13 cellular contexts compared by ENCODE assay signal in the genomic region with DNA sequence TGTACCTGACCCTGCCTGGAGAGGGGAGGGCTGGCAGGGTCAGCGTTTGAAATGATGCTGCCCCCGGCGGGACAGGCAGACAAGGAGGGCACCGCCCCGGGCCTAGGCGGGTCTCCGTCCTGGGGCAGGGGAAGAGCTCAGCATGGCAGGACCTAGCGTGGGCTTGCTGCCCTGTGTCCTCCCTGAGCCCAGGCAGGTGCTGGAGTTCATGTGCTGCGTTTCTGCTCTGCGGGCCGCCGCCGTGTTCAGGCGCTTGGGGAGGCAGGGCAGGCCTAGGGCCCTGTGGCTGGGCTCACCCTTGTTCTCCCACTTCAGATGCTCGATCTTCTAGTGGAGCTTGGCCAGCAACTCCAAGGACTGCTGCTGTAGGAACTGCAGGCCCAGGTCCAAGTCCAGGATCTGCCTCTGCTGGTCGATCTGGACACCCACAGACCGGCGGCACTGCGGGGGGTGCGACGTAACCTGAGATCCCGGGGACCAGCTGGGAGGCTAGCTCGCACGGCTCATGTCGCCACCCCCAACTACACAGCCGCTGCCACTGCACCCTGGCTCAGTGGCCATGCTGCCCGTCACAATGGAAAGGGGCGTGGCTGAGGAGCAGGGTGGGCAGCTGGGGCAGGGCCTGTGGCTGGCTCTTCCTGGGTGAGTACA.
DNase-seq lines count a peak whose midpoint lies in the region; FAIRE-seq and TF ChIP-seq lines count a peak whose summit lies in the region.
"Had no signal": no experiment of that assay in that cellular context is flagged by ENCODE, and none has a peak within 500 bp of the region (broad histone marks: within the 10 kb centered on the region; RNA-seq: fewer than 3 reads in every experiment).

No MANE protein-coding gene starts in this region.

- no peaks in the 10 kb centered on the region for H3K4me1 ChIP-seq in A673 (ENCODE audit: insufficient read depth, low read length, poor library complexity, severe bottlenecking)
- no peaks in the 10 kb centered on the region for H3K4me1 ChIP-seq in HEK293 (ENCODE audit: control insufficient read depth, insufficient read depth, low read length)
- H3K4me1 ChIP-seq in adipocyte (ENCODE audit: control insufficient read depth, insufficient read depth, low read length): no peaks in the 10 kb centered on the region

- no peaks in the 10 kb centered on the region for H3K9me3 ChIP-seq in A673 (ENCODE audit: low read depth, low read length, poor library complexity, severe bottlenecking)
- H3K9me3 ChIP-seq in HEK293 (ENCODE audit: control insufficient read depth, insufficient read depth, low read depth, low read length): no peaks in the 10 kb centered on the region
- no peaks in the 10 kb centered on the region for H3K9me3 ChIP-seq in adipocyte (ENCODE audit: control insufficient read depth, low read length)

- FAIRE-seq in H54 (lab: Jason Lieb, UNC): no peak

- H3K4me3 ChIP-seq in A673 (ENCODE audit: low read depth, low read length, poor library complexity, severe bottlenecking) (no peak overlapping the region), HEK293 (ENCODE audit: low read depth, low read length) (no peak overlapping the region), adipocyte (ENCODE audit: low read length) (no peak overlapping the region)

- intact Hi-C loops in A673 (cut with micrococcal nuclease; ENCODE audit: unreplicated experiment): no loop called here

- CTCF ChIA-PET in A673 (lab: Charles Lee): no interaction called here
- CTCF ChIA-PET in HEK293 (lab: Yijun Ruan, JAX): interaction anchor here (0.6 to 3.8 kb wide), 4 partner anchors 11 to 1599 kb away, joined by 4 to 17 read pairs (median 7); no protein-coding TSS in a partner anchor

- DNase-seq in A673 (ENCODE audit: low spot score) (peak; percentile 47), adipocyte (ENCODE audit: low read depth) (peak; percentile 26), left kidney (ENCODE audit: low read depth, low spot score) (peak; percentile 71), H54 (ENCODE audit: insufficient read length, low spot score) (no peak), T-helper 1 cell (no peak), nucleus accumbens (lab: John Stamatoyannopoulos, UW) (no peak)
- DNase-seq in activated naive CD4-positive, alpha-beta T cell treated with Interleukin-2 at 50 U/mL for 16 hours: no peak
- DNase-seq: activated T-cell treated with anti-CD3 and anti-CD28 coated beads, Interleukin-2, amount 50 U/mL, for 48 hours; central memory CD4-positive, alpha-beta T cell; foreskin melanocyte; NCI-H2081 treated with DMSO at 0.1 percent for 48 hours; retina had no signal

- H3K27me3 ChIP-seq in A673 (replicated peaks; ENCODE audit: insufficient read depth, low read depth, low read length, poor library complexity) (no peaks in the 10 kb centered on the region), adipocyte (replicated peaks; ENCODE audit: control insufficient read depth, insufficient read depth, low read length) (peaks cover 4% of the 10 kb centered on the region)

- no peak for TF ChIP-seq POLR2A in H54 (IDR thresholded peaks at IDR 0.05; ENCODE audit: low read depth, low read length)

- no TSS peak for BruUV-seq in A673 (replicated peaks; lab: Mats Ljungman, UMichigan)

- POLR2A ChIA-PET in A673 (lab: Charles Lee; ENCODE audit: low non-redundant PET): no interaction called here
- POLR2A ChIA-PET in HEK293 (lab: Yijun Ruan, JAX): no interaction called here

- H3K27ac ChIP-seq in A673 (ENCODE audit: low read depth, low read length, poor library complexity, severe bottlenecking) (no peak overlapping the region), HEK293 (ENCODE audit: extremely low read depth, low read depth, low read length) (no peak overlapping the region)

- H3K9ac ChIP-seq in adipocyte (ENCODE audit: low read length): no peak overlapping the region

- H3K36me3 ChIP-seq in A673 (ENCODE audit: insufficient read depth, low read length, poor library complexity, severe bottlenecking): peaks cover under 1% of the 10 kb centered on the region
- H3K36me3 ChIP-seq in HEK293 (ENCODE audit: control insufficient read depth in 2 of 2, insufficient read depth in 1 of 2, low read length in 2 of 2): peaks cover 0 to 12% of the 10 kb centered on the region in 2 experiments; a peak in 1 of 3 replicates
- peaks cover 13% of the 10 kb centered on the region for H3K36me3 ChIP-seq in adipocyte (ENCODE audit: control insufficient read depth, insufficient read depth, low read length, severe bottlenecking)

- no peak for TF ChIP-seq CTCF in A673 (conservative IDR thresholded peaks at IDR 0.05; ENCODE audit: low read depth, low read length)
- TF ChIP-seq CTCF in HEK293 (tag by site-specific recombination; IDR thresholded peaks at IDR 0.05): no peak

TF ChIP-seq in HEK293, 187 proteins besides CTCF, POLR2A, EP300 and RAD21 (continues in another document):
- TF ChIP-seq ZNF654 (tag by site-specific recombination; IDR thresholded peaks at IDR 0.05; ENCODE audit: low read depth) (no peak), ZNF311 (tag by site-specific recombination; IDR thresholded peaks at IDR 0.05; ENCODE audit: borderline replicate concordance) (no peak), FEZF1 (tag by site-specific recombination; IDR thresholded peaks at IDR 0.05) (no peak), ZNF530 (tag by site-specific recombination; IDR thresholded peaks at IDR 0.05; ENCODE audit: low read depth) (no peak), ZFP3 (tag by site-specific recombination; IDR thresholded peaks at IDR 0.05; ENCODE audit: low read depth) (no peak), TRIM28 (IDR thresholded peaks at IDR 0.05; ENCODE audit: borderline replicate concordance, low read length) (no peak), ZNF843 (tag by site-specific recombination; IDR thresholded peaks at IDR 0.05) (no peak), ZNF426 (tag by site-specific recombination; IDR thresholded peaks at IDR 0.05) (no peak), ZNF747 (tag by site-specific recombination; IDR thresholded peaks at IDR 0.05) (no peak), ZNF610 (tag by site-specific recombination; IDR thresholded peaks at IDR 0.05; ENCODE audit: borderline replicate concordance) (no peak), ZNF292 (tag by site-specific recombination; IDR thresholded peaks at IDR 0.05; ENCODE audit: borderline replicate concordance, low read depth) (no peak), ZNF132 (tag by site-specific recombination; IDR thresholded peaks at IDR 0.05; ENCODE audit: borderline replicate concordance) (no peak), OVOL3 (tag by site-specific recombination; IDR thresholded peaks at IDR 0.05) (no peak), EGR2 (tag by site-specific recombination; IDR thresholded peaks at IDR 0.05; ENCODE audit: low read depth) (peak; percentile 21; the same call in 1 of the 2 replicates), ZFHX2 (tag by site-specific recombination; conservative IDR thresholded peaks at IDR 0.05) (peak; percentile 68), ZNF514 (tag by site-specific recombination; IDR thresholded peaks at IDR 0.05) (no peak), YY1 (tag by site-specific recombination; IDR thresholded peaks at IDR 0.05) (no peak), ZNF16 (tag by site-specific recombination; IDR thresholded peaks at IDR 0.05; ENCODE audit: low read depth) (no peak)
- TF ChIP-seq, protein P1, sequence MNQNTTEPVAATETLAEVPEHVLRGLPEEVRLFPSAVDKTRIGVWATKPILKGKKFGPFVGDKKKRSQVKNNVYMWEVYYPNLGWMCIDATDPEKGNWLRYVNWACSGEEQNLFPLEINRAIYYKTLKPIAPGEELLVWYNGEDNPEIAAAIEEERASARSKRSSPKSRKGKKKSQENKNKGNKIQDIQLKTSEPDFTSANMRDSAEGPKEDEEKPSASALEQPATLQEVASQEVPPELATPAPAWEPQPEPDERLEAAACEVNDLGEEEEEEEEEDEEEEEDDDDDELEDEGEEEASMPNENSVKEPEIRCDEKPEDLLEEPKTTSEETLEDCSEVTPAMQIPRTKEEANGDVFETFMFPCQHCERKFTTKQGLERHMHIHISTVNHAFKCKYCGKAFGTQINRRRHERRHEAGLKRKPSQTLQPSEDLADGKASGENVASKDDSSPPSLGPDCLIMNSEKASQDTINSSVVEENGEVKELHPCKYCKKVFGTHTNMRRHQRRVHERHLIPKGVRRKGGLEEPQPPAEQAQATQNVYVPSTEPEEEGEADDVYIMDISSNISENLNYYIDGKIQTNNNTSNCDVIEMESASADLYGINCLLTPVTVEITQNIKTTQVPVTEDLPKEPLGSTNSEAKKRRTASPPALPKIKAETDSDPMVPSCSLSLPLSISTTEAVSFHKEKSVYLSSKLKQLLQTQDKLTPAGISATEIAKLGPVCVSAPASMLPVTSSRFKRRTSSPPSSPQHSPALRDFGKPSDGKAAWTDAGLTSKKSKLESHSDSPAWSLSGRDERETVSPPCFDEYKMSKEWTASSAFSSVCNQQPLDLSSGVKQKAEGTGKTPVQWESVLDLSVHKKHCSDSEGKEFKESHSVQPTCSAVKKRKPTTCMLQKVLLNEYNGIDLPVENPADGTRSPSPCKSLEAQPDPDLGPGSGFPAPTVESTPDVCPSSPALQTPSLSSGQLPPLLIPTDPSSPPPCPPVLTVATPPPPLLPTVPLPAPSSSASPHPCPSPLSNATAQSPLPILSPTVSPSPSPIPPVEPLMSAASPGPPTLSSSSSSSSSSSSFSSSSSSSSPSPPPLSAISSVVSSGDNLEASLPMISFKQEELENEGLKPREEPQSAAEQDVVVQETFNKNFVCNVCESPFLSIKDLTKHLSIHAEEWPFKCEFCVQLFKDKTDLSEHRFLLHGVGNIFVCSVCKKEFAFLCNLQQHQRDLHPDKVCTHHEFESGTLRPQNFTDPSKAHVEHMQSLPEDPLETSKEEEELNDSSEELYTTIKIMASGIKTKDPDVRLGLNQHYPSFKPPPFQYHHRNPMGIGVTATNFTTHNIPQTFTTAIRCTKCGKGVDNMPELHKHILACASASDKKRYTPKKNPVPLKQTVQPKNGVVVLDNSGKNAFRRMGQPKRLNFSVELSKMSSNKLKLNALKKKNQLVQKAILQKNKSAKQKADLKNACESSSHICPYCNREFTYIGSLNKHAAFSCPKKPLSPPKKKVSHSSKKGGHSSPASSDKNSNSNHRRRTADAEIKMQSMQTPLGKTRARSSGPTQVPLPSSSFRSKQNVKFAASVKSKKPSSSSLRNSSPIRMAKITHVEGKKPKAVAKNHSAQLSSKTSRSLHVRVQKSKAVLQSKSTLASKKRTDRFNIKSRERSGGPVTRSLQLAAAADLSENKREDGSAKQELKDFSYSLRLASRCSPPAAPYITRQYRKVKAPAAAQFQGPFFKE (tag by site-specific recombination; IDR thresholded peaks at IDR 0.05; ENCODE audit: borderline replicate concordance): no peak

Comparison
In these comparisons a context has a peak if more than half of its experiments do, and no peak if none do; other contexts are left out.
1. DNase-seq: peak in A673 (single experiment), adipocyte (single experiment) and left kidney (single experiment); none in activated naive CD4-positive, alpha-beta T cell treated with Interleukin-2 at 50 U/mL for 16 hours (single experiment), H54 (single experiment), T-helper 1 cell (0 of 5) and nucleus accumbens (0 of 56).